8 cellular contexts compared by ENCODE assay signal in the genomic region with DNA sequence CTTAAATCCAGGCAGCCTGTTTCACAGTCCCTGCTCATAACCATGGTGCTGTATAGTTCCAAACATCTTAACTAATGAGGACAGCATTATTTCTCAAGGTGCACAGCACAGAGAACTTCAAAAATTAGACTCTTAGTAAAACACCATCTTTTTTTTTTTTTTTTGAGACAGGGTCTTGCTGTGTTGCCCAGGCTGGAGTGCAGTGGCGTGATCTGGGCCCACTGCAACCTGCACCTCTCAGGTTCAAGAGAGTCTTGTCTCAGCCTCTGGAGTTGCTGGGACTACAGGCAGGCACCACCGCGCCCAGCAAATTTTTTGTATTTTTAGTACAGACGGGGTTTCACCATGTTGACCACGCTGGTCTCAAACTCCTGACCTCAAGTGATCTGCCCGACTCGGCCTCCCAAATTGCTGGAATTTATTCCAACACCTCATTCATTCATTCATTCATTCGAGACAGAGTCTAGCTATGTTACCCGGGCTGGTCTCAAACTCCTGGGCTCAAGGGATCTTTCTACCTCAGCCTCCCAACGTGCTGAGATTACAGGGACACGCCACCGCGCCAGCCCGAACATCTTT. TPM values are rescaled to one million over a fixed set of nuclear protein-coding genes. Genes with fewer than 3 reads are reported as not detected.
DNase-seq lines count a peak whose midpoint lies in the region; ATAC-seq and TF ChIP-seq lines count a peak whose summit lies in the region.

No MANE protein-coding gene starts in this region.

- no peaks in the 10 kb centered on the region for H3K9me3 ChIP-seq in body of pancreas
- no peaks in the 10 kb centered on the region for H3K9me3 ChIP-seq in mesodermal cell (ENCODE audit: control insufficient read depth, low read length)

- TF ChIP-seq CTCF in 22Rv1 (IDR thresholded peaks at IDR 0.05) (no peak), HFF-Myc (IDR thresholded peaks at IDR 0.05; ENCODE audit: low read depth, low read length, missing control alignments) (no peak), body of pancreas (IDR thresholded peaks at IDR 0.05) (no peak)

- H3K27ac ChIP-seq in 22Rv1 (peak overlapping the region; percentile 97), body of pancreas (peak overlapping the region; percentile 89 to 94 (median 93)), mesodermal cell (ENCODE audit: low read depth, low read length, severe bottlenecking) (peak overlapping the region; percentile 94)

- H3K4me3 ChIP-seq in HFF-Myc (replicated peaks; ENCODE audit: low read depth, low read length) (peak overlapping the region; percentile 85), body of pancreas (peak overlapping the region; percentile 40 to 50), mesodermal cell (ENCODE audit: extremely low read depth, insufficient read depth, low read length, poor library complexity, severe bottlenecking) (peak overlapping the region; percentile 52)

- peaks cover 16% of the 10 kb centered on the region for H3K4me1 ChIP-seq in body of pancreas
- H3K4me1 ChIP-seq in mesodermal cell (ENCODE audit: control insufficient read depth, insufficient read depth, low read length, poor library complexity, severe bottlenecking), result no peaks in the 10 kb centered on the region

- no peak for ATAC-seq in body of pancreas

- TF ChIP-seq POLR2A in body of pancreas (IDR thresholded peaks at IDR 0.05), result no peak

- H3K27me3 ChIP-seq in body of pancreas, result no peaks in the 10 kb centered on the region

- DNase-seq in HFF-Myc (ENCODE audit: extremely low read depth, low read depth), result no peak
- peak in 1 of 4 donors; percentile 14 for DNase-seq in body of pancreas
- no peak for DNase-seq in HPDE6-E6E7 (ENCODE audit: extremely low spot score)
- no peak for DNase-seq in NCI-H345 treated with DMSO at 0.1 percent for 48 hours (lab: John Stamatoyannopoulos, UW; ENCODE audit: unreplicated experiment)
- DNase-seq in COLO668 (lab: John Stamatoyannopoulos, UW; ENCODE audit: unreplicated experiment), result no peak
- no peak for DNase-seq in NCI-H510A (lab: John Stamatoyannopoulos, UW)

- intact Hi-C loops in body of pancreas (cut with DNase I), result no loop called here

- no peaks in the 10 kb centered on the region for H3K36me3 ChIP-seq in body of pancreas (replicated peaks in 1 of 2; ENCODE audit: insufficient read depth in 1 of 2, low read depth in 2 of 2)
- no peaks in the 10 kb centered on the region for H3K36me3 ChIP-seq in mesodermal cell (ENCODE audit: control insufficient read depth, insufficient read depth, low read length)

- WGBS in body of pancreas, 2 donors, result 27 to 35% methylated on average over 14 of the region's 14 CpGs
- WGBS in mesodermal cell (ENCODE audit: insufficient coverage in 2 of 2), 2 experiments, result 71 to 72% methylated on average over 13 to 14 of the region's 14 CpGs

RNA-seq across cellular contexts. Expression of gene TMEM254, which starts 0.5 kb away (rescaled TPM):
- total RNA-seq in body of pancreas, result 1 to 10 TPM; 8.6 to 9.9 TPM
- polyA plus RNA-seq in mesodermal cell (2013, experiment 1 of 2), result 24.0 TPM
- polyA plus RNA-seq in mesodermal cell (2013, experiment 2 of 2), result 28.1 TPM

RNA-seq across cellular contexts. Expression of gene PLAC9, which starts 54.6 kb away (rescaled TPM):
- total RNA-seq in body of pancreas, result 10 to 100 TPM in 1 of 2 donors, 1 to 10 TPM in 1; 6.5 to 39.9 TPM
- polyA plus RNA-seq in mesodermal cell (2013, experiment 1 of 2), result 7.5 TPM
- 6.0 TPM for polyA plus RNA-seq in mesodermal cell (2013, experiment 2 of 2)
